ENCODE assay signal across 20 cellular contexts in genomic region chr20:11432407-11432806, GRCh38.
DNase-seq lines count a peak whose midpoint lies in the region; ATAC-seq, FAIRE-seq and TF ChIP-seq lines count a peak whose summit lies in the region.
"Had no signal": no experiment of that assay in that cellular context is flagged by ENCODE, and none has a peak within 500 bp of the region (broad histone marks: within the 10 kb centered on the region; RNA-seq: fewer than 3 reads in every experiment).

No MANE protein-coding gene starts in this region.

- H3K4me1 ChIP-seq in foreskin keratinocyte (peaks cover 15% of the 10 kb centered on the region), BE2C (no peaks in the 10 kb centered on the region)
- H3K4me1 ChIP-seq: pancreas, tibial nerve had no signal

- no peak overlapping the region for H3K27ac ChIP-seq in foreskin keratinocyte
- H3K27ac ChIP-seq: pancreas, tibial nerve had no signal

- H3K9me3 ChIP-seq in BE2C, result no peaks in the 10 kb centered on the region
- H3K9me3 ChIP-seq: pancreas had no signal

- H3K36me3 ChIP-seq in BE2C, result no peaks in the 10 kb centered on the region
- H3K36me3 ChIP-seq: pancreas, tibial nerve had no signal

- peak; percentile 64 for DNase-seq in COLO829 (ENCODE audit: low spot score)
- peak; percentile 11 for DNase-seq in HTR-8/SVneo (ENCODE audit: insufficient read length, low spot score)
- peak; percentile 54 for DNase-seq in astrocyte of the hippocampus (ENCODE audit: low read depth, low spot score)
- DNase-seq in foreskin keratinocyte, result peak; percentile 79 to 93
- DNase-seq in HuH-7 (ENCODE audit: low spot score), result no peak
- DNase-seq in BE2C, result no peak
- DNase-seq in ecto neural progenitor cell (ENCODE audit: low spot score), result no peak
- DNase-seq: activated CD4-positive, alpha-beta T cell treated with anti-CD3 and anti-CD28 coated beads for 36 hours; activated naive CD8-positive, alpha-beta T cell treated with anti-CD3 and anti-CD28 coated beads, Interleukin-2, amount 10 ng/mL, durations not matched to agents 7 days and 5 days; activated T-cell treated with anti-CD3 and anti-CD28 coated beads, Interleukin-2, amount 50 U/mL, for 1 hour; DMS79 treated with DMSO at 0.1 percent for 48 hours; head of caudate nucleus; kidney; NCI-H1105 treated with DMSO at 0.1 percent for 48 hours; pancreas; stimulated activated CD4-positive, alpha-beta T cell treated with anti-CD3 and anti-CD28 coated beads, Interleukin-15, amount 100 ng/mL, for 24 hours had no signal

- H3K27me3 ChIP-seq in foreskin keratinocyte, result no peaks in the 10 kb centered on the region
- H3K27me3 ChIP-seq in BE2C, result no peaks in the 10 kb centered on the region
- H3K27me3 ChIP-seq: tibial nerve had no signal

- ATAC-seq in foreskin keratinocyte (peak; percentile 99), HG02763 (IDR thresholded peaks at IDR 0.05; ENCODE audit: unreplicated experiment) (no peak)
- ATAC-seq: activated CD4-positive, alpha-beta T cell treated with anti-CD3 and anti-CD28 coated beads for 36 hours; Panc1; pancreas had no signal

- no peak overlapping the region for H3K4me3 ChIP-seq in BE2C (ENCODE audit: low read depth, low read length)
- H3K4me3 ChIP-seq: pancreas, tibial nerve had no signal

- no peak for TF ChIP-seq CTCF in foreskin keratinocyte (conservative IDR thresholded peaks at IDR 0.05)
- no peak for TF ChIP-seq CTCF in BE2C (IDR thresholded peaks at IDR 0.05; ENCODE audit: low read depth, low read length)

- FAIRE-seq in HTR-8/SVneo (lab: Jason Lieb, UNC), result peak; percentile 58
- FAIRE-seq: GM12891, kidney, pancreas had no signal

Comparison
In these comparisons a context has a peak if more than half of its experiments do, and no peak if none do; other contexts are left out.
1. DNase-seq: peak in COLO829 (single experiment), HTR-8/SVneo (single experiment), astrocyte of the hippocampus (single experiment) and foreskin keratinocyte (2 of 2); none in HuH-7 (single experiment), BE2C (single experiment) and ecto neural progenitor cell (single experiment).